In genomic region chr9:15492485-15493150, GRCh38 we compare ENCODE assay signal across 18 cellular contexts. TPM values are rescaled to one million over a fixed set of nuclear protein-coding genes. Genes with fewer than 3 reads are reported as not detected.
DNase-seq lines count a peak whose midpoint lies in the region; ATAC-seq and TF ChIP-seq lines count a peak whose summit lies in the region.
"Had no signal": no experiment of that assay in that cellular context is flagged by ENCODE, and none has a peak within 500 bp of the region (broad histone marks: within the 10 kb centered on the region; RNA-seq: fewer than 3 reads in every experiment).

No MANE protein-coding gene starts in this region.

- CTCF ChIA-PET in activated naive CD4-positive, alpha-beta T cell treated with anti-CD3 and anti-CD28 coated beads for 36 hours (lab: Charles Lee), result interaction anchor here (0.6 kb wide), 1 partner anchor 8 kb away, joined by 3 read pairs; no protein-coding TSS in a partner anchor
- CTCF ChIA-PET in WTC11 (lab: Charles Lee), result no interaction called here

- peaks cover 22% of the 10 kb centered on the region for H3K36me3 Mint-ChIP-seq in activated naive CD4-positive, alpha-beta T cell treated with anti-CD3 and anti-CD28 coated beads, Interleukin-2, amount 50 U/mL, for 24 hours
- H3K36me3 Mint-ChIP-seq in activated naive CD4-positive, alpha-beta T cell treated with anti-CD3 and anti-CD28 coated beads for 36 hours (ENCODE audit: low read depth), result peaks cover 39% of the 10 kb centered on the region
- peaks cover 86% of the 10 kb centered on the region for H3K36me3 Mint-ChIP-seq in WTC11
- peaks cover 91% of the 10 kb centered on the region for H3K36me3 Mint-ChIP-seq in endodermal cell (ENCODE audit: low read depth)
- H3K36me3 Mint-ChIP-seq in naive thymus-derived CD8-positive, alpha-beta T cell, result peaks cover 2 to 71% (median 22%) of the 10 kb centered on the region in 3 donors

- no peak for TF ChIP-seq CTCF in WTC11 (IDR thresholded peaks at IDR 0.05)
- TF ChIP-seq CTCF in endodermal cell (conservative IDR thresholded peaks at IDR 0.05), result no peak
- no peak for TF ChIP-seq CTCF in GM13977 (IDR thresholded peaks at IDR 0.05; ENCODE audit: extremely low read depth, insufficient read depth, missing control alignments)

- POLR2A ChIA-PET in WTC11 (lab: Charles Lee), result interaction anchor here (1.3 kb wide), 1 partner anchor 19 kb away, joined by 3 read pairs; the partner anchor contains the start of gene PSIP1
- POLR2A ChIA-PET in naive thymus-derived CD8-positive, alpha-beta T cell (lab: Charles Lee), result interaction anchor here (1.4 kb wide), 1 partner anchor 18 kb away, joined by 6 read pairs; the partner anchor contains the start of gene PSIP1

- no peaks in the 10 kb centered on the region for H3K9me3 Mint-ChIP-seq in activated naive CD4-positive, alpha-beta T cell treated with anti-CD3 and anti-CD28 coated beads, Interleukin-2, amount 50 U/mL, for 24 hours
- H3K9me3 Mint-ChIP-seq in activated naive CD4-positive, alpha-beta T cell treated with anti-CD3 and anti-CD28 coated beads for 36 hours, result peaks cover 10% of the 10 kb centered on the region
- H3K9me3 Mint-ChIP-seq in WTC11, result peaks cover 43% of the 10 kb centered on the region
- peaks cover 38% of the 10 kb centered on the region for H3K9me3 Mint-ChIP-seq in endodermal cell
- H3K9me3 Mint-ChIP-seq in naive thymus-derived CD8-positive, alpha-beta T cell, result peaks cover 0 to 3% (median 0%) of the 10 kb centered on the region in 9 donors

- 96 to 98% methylated on average over 10 to 13 of the region's 13 CpGs for whole genome bisulfite sequencing in endodermal cell (ENCODE audit: insufficient coverage in 1 of 2, insufficient read length in 1 of 2), 2 experiments

- no peaks in the 10 kb centered on the region for H3K27me3 ChIP-seq in endodermal cell (ENCODE audit: control insufficient read depth, insufficient read depth, low read length, poor library complexity, severe bottlenecking)

- no peaks in the 10 kb centered on the region for H3K4me1 ChIP-seq in endodermal cell (ENCODE audit: control insufficient read depth, insufficient read depth, low read length)

- ATAC-seq in WTC11, result peak; percentile 75
- ATAC-seq in naive thymus-derived CD8-positive, alpha-beta T cell, result no peak
- ATAC-seq in left cardiac atrium, result no peak

- in situ Hi-C loops in GM13977 (cut with MboI; ENCODE audit: low pct_unique_long_range_greater_than_20kb, low sequenced_read_pairs, unreplicated experiment), result no loop called here

- H3K9me3 ChIP-seq in endodermal cell (ENCODE audit: control insufficient read depth, low read length), result peaks cover 57% of the 10 kb centered on the region

- no peak overlapping the region for H3K9ac ChIP-seq in endodermal cell (ENCODE audit: extremely low read depth, low read length, poor library complexity, severe bottlenecking)

- peaks cover 65% of the 10 kb centered on the region for H3K4me1 Mint-ChIP-seq in activated naive CD4-positive, alpha-beta T cell treated with anti-CD3 and anti-CD28 coated beads, Interleukin-2, amount 50 U/mL, for 24 hours
- H3K4me1 Mint-ChIP-seq in activated naive CD4-positive, alpha-beta T cell treated with anti-CD3 and anti-CD28 coated beads for 36 hours (ENCODE audit: low read depth), result peaks cover 51% of the 10 kb centered on the region
- H3K4me1 Mint-ChIP-seq in WTC11 (peaks cover 29% of the 10 kb centered on the region), endodermal cell (no peaks in the 10 kb centered on the region)
- peaks cover 22 to 60% (median 49%) of the 10 kb centered on the region in 4 donors for H3K4me1 Mint-ChIP-seq in naive thymus-derived CD8-positive, alpha-beta T cell

- H3K4me3 ChIP-seq in endodermal cell (ENCODE audit: low read length), result peak overlapping the region; percentile 35
- H3K4me3 ChIP-seq: SK-N-MC had no signal

- H3K4me3 Mint-ChIP-seq in activated naive CD4-positive, alpha-beta T cell treated with anti-CD3 and anti-CD28 coated beads, Interleukin-2, amount 50 U/mL, for 24 hours, result no peak overlapping the region
- no peak overlapping the region for H3K4me3 Mint-ChIP-seq in activated naive CD4-positive, alpha-beta T cell treated with anti-CD3 and anti-CD28 coated beads for 36 hours
- H3K4me3 Mint-ChIP-seq in WTC11 (no peak overlapping the region), endodermal cell (no peak overlapping the region)
- H3K4me3 Mint-ChIP-seq in naive thymus-derived CD8-positive, alpha-beta T cell, result peak overlapping the region in 1 of 10 donors; percentile 57
- H3K4me3 Mint-ChIP-seq: CD8-positive, alpha-beta memory T cell had no signal

- DNase-seq in activated naive CD4-positive, alpha-beta T cell treated with anti-CD3 and anti-CD28 coated beads for 36 hours, result no peak
- DNase-seq in WTC11 (ENCODE audit: low spot score), result no peak
- no peak for DNase-seq in endodermal cell
- no peak for DNase-seq in naive thymus-derived CD8-positive, alpha-beta T cell
- DNase-seq in left cardiac atrium, result no peak
- DNase-seq in erythroblast (lab: John Stamatoyannopoulos, UW), result no peak
- no peak for DNase-seq in GM13977 (ENCODE audit: low spot score)
- DNase-seq: CD8-positive, alpha-beta memory T cell; DMS79; NCI-H1417 treated with DMSO at 0.1 percent for 48 hours; NCI-H1930; NCI-H226; NCI-H524; NCI-H82; OCI-M1; SHP77 had no signal

- no peaks in the 10 kb centered on the region for H3K27me3 Mint-ChIP-seq in activated naive CD4-positive, alpha-beta T cell treated with anti-CD3 and anti-CD28 coated beads, Interleukin-2, amount 50 U/mL, for 24 hours
- H3K27me3 Mint-ChIP-seq in activated naive CD4-positive, alpha-beta T cell treated with anti-CD3 and anti-CD28 coated beads for 36 hours (ENCODE audit: low read depth), result no peaks in the 10 kb centered on the region
- H3K27me3 Mint-ChIP-seq in WTC11 (ENCODE audit: low read depth), result no peaks in the 10 kb centered on the region
- H3K27me3 Mint-ChIP-seq in endodermal cell (ENCODE audit: insufficient read depth), result no peaks in the 10 kb centered on the region
- H3K27me3 Mint-ChIP-seq in naive thymus-derived CD8-positive, alpha-beta T cell, result no peaks in the 10 kb centered on the region
- H3K27me3 Mint-ChIP-seq: CD8-positive, alpha-beta memory T cell had no signal

- H3K27ac ChIP-seq in endodermal cell (ENCODE audit: low read depth, low read length), result no peak overlapping the region
- H3K27ac ChIP-seq: SK-N-MC had no signal

- H3K36me3 ChIP-seq in endodermal cell (ENCODE audit: control insufficient read depth, insufficient read depth, low read length), result peaks cover 93% of the 10 kb centered on the region

- no peak for TF ChIP-seq POLR2A in erythroblast (IDR thresholded peaks at IDR 0.05; ENCODE audit: low read length)

- intact Hi-C loops in activated naive CD4-positive, alpha-beta T cell treated with anti-CD3 and anti-CD28 coated beads for 36 hours (cut with micrococcal nuclease), result no loop called here
- intact Hi-C loops in left cardiac atrium (cut with DNase I), result no loop called here

- peak overlapping the region; percentile 42 for H3K27ac Mint-ChIP-seq in activated naive CD4-positive, alpha-beta T cell treated with anti-CD3 and anti-CD28 coated beads, Interleukin-2, amount 50 U/mL, for 24 hours
- H3K27ac Mint-ChIP-seq in activated naive CD4-positive, alpha-beta T cell treated with anti-CD3 and anti-CD28 coated beads for 36 hours, result no peak overlapping the region
- H3K27ac Mint-ChIP-seq in WTC11 (peak overlapping the region; percentile 34), endodermal cell (no peak overlapping the region)
- peak overlapping the region in 9 of 10 donors; percentile 15 to 83 (median 61) for H3K27ac Mint-ChIP-seq in naive thymus-derived CD8-positive, alpha-beta T cell

TF ChIP-seq in WTC11, 78 proteins besides CTCF, POLR2A, EP300 and RAD21 (continues in another document):
- no peak for TF ChIP-seq ETV6 (CRISPR knock-in tag; IDR thresholded peaks at IDR 0.05)
- no peak for TF ChIP-seq FOXK1 (CRISPR knock-in tag; IDR thresholded peaks at IDR 0.05)
- no peak for TF ChIP-seq ZNF425 (CRISPR knock-in tag; conservative IDR thresholded peaks at IDR 0.05)

RNA-seq across cellular contexts. Expression of gene PSIP1, which starts 18.2 kb away (rescaled TPM):
- 100 to 1,000 TPM; 161 to 164 TPM for total RNA-seq in activated naive CD4-positive, alpha-beta T cell treated with anti-CD3 and anti-CD28 coated beads for 36 hours
- total RNA-seq in WTC11 (2021) (302 to 321 TPM (median 311 TPM) in 3 replicates), endodermal cell (100 to 1,000 TPM; 226 to 257 TPM), left cardiac atrium (10 to 100 TPM; 23.6 to 29.1 TPM)
- 205 TPM for polyA plus RNA-seq in endodermal cell (2013, experiment 1 of 2)
- 212 TPM for polyA plus RNA-seq in endodermal cell (2013, experiment 2 of 2)
- total RNA-seq in naive thymus-derived CD8-positive, alpha-beta T cell, result 100 to 1,000 TPM; 179 to 184 TPM
- polyA plus RNA-seq in naive thymus-derived CD8-positive, alpha-beta T cell, result 100 to 1,000 TPM; 113 to 163 (median 143) TPM

Comparison
In these comparisons a context has a peak if more than half of its experiments do, and no peak if none do; other contexts are left out.
1. H3K27ac Mint-ChIP-seq: peak in activated naive CD4-positive, alpha-beta T cell treated with anti-CD3 and anti-CD28 coated beads, Interleukin-2, amount 50 U/mL, for 24 hours (single experiment), WTC11 (single experiment) and naive thymus-derived CD8-positive, alpha-beta T cell (9 of 10); none in activated naive CD4-positive, alpha-beta T cell treated with anti-CD3 and anti-CD28 coated beads for 36 hours (single experiment) and endodermal cell (single experiment).
2. RNA of gene PSIP1, which starts 18.2 kb away (total RNA-seq): 302 to 321 TPM in WTC11, 226 to 257 TPM in endodermal cell, 179 to 184 TPM in naive thymus-derived CD8-positive, alpha-beta T cell and 161 to 164 TPM in activated naive CD4-positive, alpha-beta T cell treated with anti-CD3 and anti-CD28 coated beads for 36 hours; 23.6 to 29.1 TPM in left cardiac atrium; every median in the first group is over 4 times any median in the second.